Comparison of ENCODE assay signal across 6 cellular contexts in the genomic region with DNA sequence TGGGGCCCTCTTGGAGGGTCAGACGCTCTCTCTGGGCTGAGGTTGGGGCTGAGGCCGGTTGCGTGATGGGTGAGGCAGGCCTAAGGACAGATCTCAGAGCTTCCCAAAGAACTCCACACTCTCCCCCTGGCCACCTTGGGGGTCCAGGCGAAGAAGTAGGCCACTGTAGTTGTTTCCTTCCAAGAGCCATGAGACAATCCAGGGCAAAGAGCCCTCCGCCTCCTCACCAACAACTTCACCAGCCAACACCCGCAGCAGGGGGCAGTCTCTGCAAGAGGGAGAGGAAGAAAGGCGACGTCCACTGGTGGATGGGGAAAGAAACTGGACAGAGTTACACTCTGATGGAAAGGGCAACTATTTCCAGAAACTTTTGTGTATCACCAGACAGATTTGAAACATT. TPM values are rescaled to one million over a fixed set of nuclear protein-coding genes. Genes with fewer than 3 reads are reported as not detected.
DNase-seq lines count a peak whose midpoint lies in the region; ATAC-seq and TF ChIP-seq lines count a peak whose summit lies in the region.

No MANE protein-coding gene starts in this region.

- no peaks in the 10 kb centered on the region for H3K4me1 Mint-ChIP-seq in H9
- H3K4me1 Mint-ChIP-seq in CD4-positive, alpha-beta memory T cell = peaks cover 0 to 2% (median under 1%) of the 10 kb centered on the region in 4 donors
- H3K4me1 Mint-ChIP-seq in activated T-cell treated with anti-CD3 and anti-CD28 coated beads, Interleukin-2, amount 50 U/mL, for 4 hours (ENCODE audit: low read depth) = peaks cover 2% of the 10 kb centered on the region

- no peak overlapping the region for H3K4me3 Mint-ChIP-seq in H9
- H3K4me3 Mint-ChIP-seq in CD4-positive, alpha-beta memory T cell = no peak overlapping the region
- no peak overlapping the region for H3K4me3 Mint-ChIP-seq in activated T-cell treated with anti-CD3 and anti-CD28 coated beads, Interleukin-2, amount 50 U/mL, for 4 hours

- H3K27me3 ChIP-seq in H9 (ENCODE audit: insufficient read depth, low read length) (no peaks in the 10 kb centered on the region), adrenal gland (no peaks in the 10 kb centered on the region)
- no peaks in the 10 kb centered on the region for H3K27me3 ChIP-seq in CD4-positive, alpha-beta memory T cell (ENCODE audit: insufficient read depth, low read length)

- no peak overlapping the region for H3K18ac ChIP-seq in H9 (ENCODE audit: insufficient read length, low read depth, low read length)

- TF ChIP-seq CTCF in H9 (conservative IDR thresholded peaks at IDR 0.05) (peak; percentile 58), adrenal gland (IDR thresholded peaks at IDR 0.05) (peak; percentile 40 to 77 (median 67)), mucosa of descending colon (IDR thresholded peaks at IDR 0.05) (peak; percentile 13)

- H2BK12ac ChIP-seq in H9 (ENCODE audit: insufficient read length, low read depth, low read length) = no peak overlapping the region

- H3K9me3 ChIP-seq in H9 (ENCODE audit: control insufficient read depth, low read depth, low read length) = no peaks in the 10 kb centered on the region
- H3K9me3 ChIP-seq in adrenal gland (replicated peaks in 1 of 3) = no peaks in the 10 kb centered on the region
- H3K9me3 ChIP-seq in mucosa of descending colon = no peaks in the 10 kb centered on the region
- no peaks in the 10 kb centered on the region for H3K9me3 ChIP-seq in CD4-positive, alpha-beta memory T cell (ENCODE audit: control insufficient read depth in 1 of 2, low read length in 2 of 2)

- no peaks in the 10 kb centered on the region for H3K36me3 Mint-ChIP-seq in H9 (ENCODE audit: insufficient read depth in 1 of 3, low read depth in 3 of 3)
- H3K36me3 Mint-ChIP-seq in CD4-positive, alpha-beta memory T cell = peaks cover 5 to 10% of the 10 kb centered on the region in 2 donors
- H3K36me3 Mint-ChIP-seq in activated T-cell treated with anti-CD3 and anti-CD28 coated beads, Interleukin-2, amount 50 U/mL, for 4 hours (ENCODE audit: insufficient read depth) = peaks cover 9% of the 10 kb centered on the region

- no peak overlapping the region for H2BK15ac ChIP-seq in H9 (ENCODE audit: low read depth, low read length)

- no CpG with 5 or more reads among the region's 8 CpGs for WGBS in H9 (ENCODE audit: extremely low coverage, insufficient read length, low lambda C conversion rate)
- 77 to 80% (median 79%) methylated on average over 8 of the region's 8 CpGs for WGBS in adrenal gland, 4 donors

- H3K4me1 ChIP-seq in H9 (ENCODE audit: insufficient read depth, low read length) (0 out of 2 replicates have a peak, but pooled peaks cover 2% of the 10 kb centered on the region), adrenal gland (replicated peaks in 1 of 2) (peaks cover 5 to 34% of the 10 kb centered on the region in 2 donors), mucosa of descending colon (ENCODE audit: low read depth) (peaks cover 8% of the 10 kb centered on the region)
- no peaks in the 10 kb centered on the region for H3K4me1 ChIP-seq in CD4-positive, alpha-beta memory T cell (ENCODE audit: insufficient read depth, low read length)

- H2AFZ ChIP-seq in H9 (ENCODE audit: low read length) = no peak overlapping the region

- H3K4me3 ChIP-seq in adrenal gland (no peak overlapping the region), mucosa of descending colon (no peak overlapping the region)
- H3K4me3 ChIP-seq in CD4-positive, alpha-beta memory T cell (ENCODE audit: low read length in 2 of 2) = no peak overlapping the region

- H4K5ac ChIP-seq in H9 (ENCODE audit: insufficient read length, low read depth, low read length) = no peak overlapping the region

- no peak overlapping the region for H4K8ac ChIP-seq in H9 (replicated peaks; ENCODE audit: insufficient read length, low read depth, low read length)

- no peak overlapping the region for H4K91ac ChIP-seq in H9 (ENCODE audit: insufficient read length, low read depth, low read length)

- no peak overlapping the region for H3K23ac ChIP-seq in H9 (ENCODE audit: insufficient read length, low read depth, low read length)

- no peaks in the 10 kb centered on the region for H3K9me3 Mint-ChIP-seq in H9
- no peaks in the 10 kb centered on the region for H3K9me3 Mint-ChIP-seq in CD4-positive, alpha-beta memory T cell
- no peaks in the 10 kb centered on the region for H3K9me3 Mint-ChIP-seq in activated T-cell treated with anti-CD3 and anti-CD28 coated beads, Interleukin-2, amount 50 U/mL, for 4 hours

- H3K27ac ChIP-seq in H9 (ENCODE audit: insufficient read length, low read depth, low read length) (no peak overlapping the region), adrenal gland (peak overlapping the region in 1 of 5 donors; percentile 80)
- H3K27ac ChIP-seq in CD4-positive, alpha-beta memory T cell (ENCODE audit: low read depth, low read length) = no peak overlapping the region

- ATAC-seq in mucosa of descending colon = peak; percentile 88
- no peak for ATAC-seq in activated T-cell treated with anti-CD3 and anti-CD28 coated beads, Interleukin-2, amount 50 U/mL, for 4 hours

- H3K36me3 ChIP-seq in adrenal gland (replicated peaks in 1 of 2) = no peaks in the 10 kb centered on the region
- H3K36me3 ChIP-seq in mucosa of descending colon (ENCODE audit: low read depth) = no peaks in the 10 kb centered on the region
- H3K36me3 ChIP-seq in CD4-positive, alpha-beta memory T cell (ENCODE audit: insufficient read depth, low read length) = no peaks in the 10 kb centered on the region

- DNase-seq in H9 (peak; percentile 49), adrenal gland (peak; percentile 67 to 87 (median 79)), mucosa of descending colon (peak in 2 of 3 donors; percentile 72 to 84)
- DNase-seq in CD4-positive, alpha-beta memory T cell = no peak
- DNase-seq in NK-92 treated with Interleukin-12 subunit alpha and Interleukin-12 subunit beta, amount 100 ng/mL, for 24 hours (lab: John Stamatoyannopoulos, UW) = no peak
- no peak for DNase-seq in activated T-cell treated with anti-CD3 and anti-CD28 coated beads, Interleukin-2, amount 50 U/mL, for 4 hours

- POLR2A ChIA-PET in CD4-positive, alpha-beta memory T cell (lab: Charles Lee; ENCODE audit: partially characterized antibody) = interaction anchor here (0.6 kb wide), 1 partner anchor 976 kb away, joined by 3 read pairs; no protein-coding TSS in a partner anchor

- H3K56ac ChIP-seq in H9 (ENCODE audit: insufficient read length, low read depth, low read length) = no peak overlapping the region

- intact Hi-C loops in adrenal gland (cut with DNase I) = loop anchor here in 1 of 2 donors (5.0 kb wide), 1 partner anchor 57 kb away; a partner anchor contains a TSS
- intact Hi-C loops in mucosa of descending colon (cut with DNase I, micrococcal nuclease) = loop anchor here in 1 of 2 donors (5.0 kb wide), 1 partner anchor 57 kb away; a partner anchor contains a TSS
- intact Hi-C loops in CD4-positive, alpha-beta memory T cell (cut with micrococcal nuclease) = no loop called here

- H3K79me2 ChIP-seq in H9 (ENCODE audit: insufficient read depth, low read length) = no peaks in the 10 kb centered on the region

- CTCF ChIA-PET in CD4-positive, alpha-beta memory T cell (lab: Charles Lee; ENCODE audit: partially characterized antibody) = interaction anchor here (1.1 to 2.4 kb wide), 3 partner anchors 22 to 61 kb away, joined by 3 to 7 read pairs (median 4); no protein-coding TSS in a partner anchor

- H2AK5ac ChIP-seq in H9 (ENCODE audit: insufficient read length, low read length) = no peak overlapping the region

- peaks cover 3% of the 10 kb centered on the region for H3K27me3 Mint-ChIP-seq in H9 (ENCODE audit: low read depth)
- no peaks in the 10 kb centered on the region for H3K27me3 Mint-ChIP-seq in CD4-positive, alpha-beta memory T cell
- H3K27me3 Mint-ChIP-seq in activated T-cell treated with anti-CD3 and anti-CD28 coated beads, Interleukin-2, amount 50 U/mL, for 4 hours (ENCODE audit: low read depth) = no peaks in the 10 kb centered on the region

- H3K4ac ChIP-seq in H9 (ENCODE audit: low read depth, low read length) = no peak overlapping the region

- H4K20me1 ChIP-seq in H9 (ENCODE audit: control insufficient read depth, insufficient read depth, insufficient read length) = no peaks in the 10 kb centered on the region

- H2BK5ac ChIP-seq in H9 (ENCODE audit: insufficient read length, low read length) = no peak overlapping the region

- no peak overlapping the region for H3K27ac Mint-ChIP-seq in H9
- no peak overlapping the region for H3K27ac Mint-ChIP-seq in CD4-positive, alpha-beta memory T cell

- H3T11ph ChIP-seq in H9 (ENCODE audit: low read length) = no peak overlapping the region

- H2BK20ac ChIP-seq in H9 (ENCODE audit: low read depth, low read length, poor library complexity, severe bottlenecking) = no peak overlapping the region

- no peak overlapping the region for H3K14ac ChIP-seq in H9 (ENCODE audit: insufficient read depth, low read length)

- H3K9ac ChIP-seq in H9 (ENCODE audit: extremely low read depth, insufficient read length, low read length) = no peak overlapping the region

- no peak overlapping the region for H2BK120ac ChIP-seq in H9 (ENCODE audit: low read depth, low read length, poor library complexity, severe bottlenecking)

- no peak for TF ChIP-seq POLR2A in adrenal gland (IDR thresholded peaks at IDR 0.05)

- no peaks in the 10 kb centered on the region for H3K23me2 ChIP-seq in H9 (ENCODE audit: insufficient read length, low read depth, low read length, poor library complexity, severe bottlenecking)

- no peaks in the 10 kb centered on the region for H3K79me1 ChIP-seq in H9 (ENCODE audit: insufficient read depth, low read depth, low read length, poor library complexity, severe bottlenecking)

- no peak overlapping the region for H3K4me2 ChIP-seq in H9 (ENCODE audit: insufficient read depth, insufficient read length, low read length)

RNA-seq across cellular contexts. Expression of a gene that starts 10.7 kb away (rescaled TPM):
- 92.0 and 92.3 TPM in 2 replicates for total RNA-seq in H9 (2021)
- 100 to 1,000 TPM in 3 of 8 donors, 10 to 100 TPM in 5; 73.8 to 133 (median 90.2) TPM for total RNA-seq in adrenal gland
- 100 to 1,000 TPM in 1 of 3 donors, 10 to 100 TPM in 2; 42.1 to 135 (median 45.0) TPM for polyA plus RNA-seq in adrenal gland
- total RNA-seq in mucosa of descending colon = 10 to 100 TPM; 65.5 to 96.9 (median 93.8) TPM
- total RNA-seq in CD4-positive, alpha-beta memory T cell = 10 to 100 TPM; 49.0 to 59.4 TPM
- 100 to 1,000 TPM; 105 to 115 TPM for polyA plus RNA-seq in CD4-positive, alpha-beta memory T cell
- 100 to 1,000 TPM; 149 to 163 (median 155) TPM for total RNA-seq in activated T-cell treated with anti-CD3 and anti-CD28 coated beads, Interleukin-2, amount 50 U/mL, for 4 hours

RNA-seq across cellular contexts. Expression of a gene that starts 10.9 kb away (rescaled TPM):
- total RNA-seq in H9 (2021) (23.8 and 23.9 TPM in 2 replicates), adrenal gland (10 to 100 TPM; 14.0 to 61.2 (median 36.1) TPM), mucosa of descending colon (10 to 100 TPM; 18.8 to 32.5 (median 21.2) TPM)
- 100 to 1,000 TPM in 2 of 3 donors, 10 to 100 TPM in 1; 25.6 to 163 (median 142) TPM for polyA plus RNA-seq in adrenal gland
- total RNA-seq in CD4-positive, alpha-beta memory T cell = 10 to 100 TPM; 72.9 to 75.4 TPM
- 1 to 10 TPM; 2.1 to 4.9 TPM for polyA plus RNA-seq in CD4-positive, alpha-beta memory T cell
- 10 to 100 TPM in 1 of 3 donors, 1 to 10 TPM in 2; 8.0 to 10.4 (median 9.2) TPM for total RNA-seq in activated T-cell treated with anti-CD3 and anti-CD28 coated beads, Interleukin-2, amount 50 U/mL, for 4 hours

RNA-seq across cellular contexts. Expression of a gene that starts 18.0 kb away (rescaled TPM):
- total RNA-seq in H9 (2021) = 49.3 and 54.0 TPM in 2 replicates
- 100 to 1,000 TPM in 1 of 8 donors, 10 to 100 TPM in 7; 31.3 to 156 (median 45.0) TPM for total RNA-seq in adrenal gland
- polyA plus RNA-seq in adrenal gland = 100 to 1,000 TPM in 2 of 3 donors, 10 to 100 TPM in 1; 96.3 to 115 (median 101) TPM
- 10 to 100 TPM; 27.9 to 38.0 (median 31.8) TPM for total RNA-seq in mucosa of descending colon
- 10 to 100 TPM; 24.5 to 26.6 TPM for total RNA-seq in CD4-positive, alpha-beta memory T cell
- 10 to 100 TPM; 35.5 to 46.8 TPM for polyA plus RNA-seq in CD4-positive, alpha-beta memory T cell
- 10 to 100 TPM; 57.6 to 68.6 (median 67.7) TPM for total RNA-seq in activated T-cell treated with anti-CD3 and anti-CD28 coated beads, Interleukin-2, amount 50 U/mL, for 4 hours

RNA-seq across cellular contexts. Expression of a gene that starts 27.8 kb away (rescaled TPM):
- total RNA-seq in H9 (2021) (7.7 and 10.1 TPM in 2 replicates), adrenal gland (10 to 100 TPM in 7 of 8 donors, 1 to 10 TPM in 1; 7.3 to 80.5 (median 40.7) TPM), mucosa of descending colon (10 to 100 TPM; 18.5 to 51.9 (median 23.1) TPM)
- polyA plus RNA-seq in adrenal gland = 100 to 1,000 TPM in 2 of 3 donors, 1 to 10 TPM in 1; 7.9 to 158 (median 121) TPM
- 10 to 100 TPM; 15.3 to 18.8 TPM for total RNA-seq in CD4-positive, alpha-beta memory T cell
- 10 to 100 TPM; 31.9 to 44.3 TPM for polyA plus RNA-seq in CD4-positive, alpha-beta memory T cell
- total RNA-seq in activated T-cell treated with anti-CD3 and anti-CD28 coated beads, Interleukin-2, amount 50 U/mL, for 4 hours = 10 to 100 TPM in 2 of 3 donors, 1 to 10 TPM in 1; 9.4 to 10.8 (median 10.2) TPM

RNA-seq across cellular contexts. Expression of a gene that starts 57.7 kb away (rescaled TPM):
- total RNA-seq in H9 (2021) (0.13 TPM in 1 of 2 replicates, not detected in the other), adrenal gland (100 to 1,000 TPM; 162 to 885 (median 366) TPM), mucosa of descending colon (10 to 100 TPM; 35.8 to 92.8 (median 90.9) TPM)
- polyA plus RNA-seq in adrenal gland = 100 to 1,000 TPM in 2 of 3 donors, 10 to 100 TPM in 1; 13.9 to 252 (median 101) TPM
- 1 to 10 TPM; 4.9 to 5.2 TPM for total RNA-seq in CD4-positive, alpha-beta memory T cell
- 1 to 10 TPM; 2.7 to 3.2 TPM for polyA plus RNA-seq in CD4-positive, alpha-beta memory T cell
- total RNA-seq in activated T-cell treated with anti-CD3 and anti-CD28 coated beads, Interleukin-2, amount 50 U/mL, for 4 hours = under 1 TPM; 0.43 to 0.86 (median 0.50) TPM

Comparison
In these comparisons a context has a peak if more than half of its experiments do, and no peak if none do; other contexts are left out.
1. DNase-seq: peak in H9 (single experiment), adrenal gland (7 of 7) and mucosa of descending colon (2 of 3); none in CD4-positive, alpha-beta memory T cell (0 of 5), NK-92 treated with Interleukin-12 subunit alpha and Interleukin-12 subunit beta, amount 100 ng/mL, for 24 hours (single experiment) and activated T-cell treated with anti-CD3 and anti-CD28 coated beads, Interleukin-2, amount 50 U/mL, for 4 hours (single experiment).
2. CTCF ChIP-seq: peak in every context shown above with its lines; median percentile 67 in adrenal gland; 58 in H9; 13 in mucosa of descending colon.